6 cellular contexts compared by ENCODE assay signal in genomic region chr11:104934073-104934472, GRCh38. TPM values are rescaled to one million over a fixed set of nuclear protein-coding genes. Genes with fewer than 3 reads are reported as not detected.
"Had no signal": no experiment of that assay in that cellular context is flagged by ENCODE, and none has a peak within 500 bp of the region (broad histone marks: within the 10 kb centered on the region; RNA-seq: fewer than 3 reads in every experiment).

No MANE protein-coding gene starts in this region.

RNA-seq across cellular contexts. Expression of gene CASP4, which starts 34.3 kb away (rescaled TPM):
- total RNA-seq: progenitor cell of endocrine pancreas had no signal

RNA-seq across cellular contexts. Expression of gene CASP12, which starts 35.8 kb away (rescaled TPM):
- total RNA-seq: bronchial epithelial cell; left lobe of liver; progenitor cell of endocrine pancreas; renal cortical epithelial cell; right lobe of liver; T-helper 1 cell treated with Interleukin-12 subunit alpha and Interleukin-12 subunit beta and Interleukin-4 antibody, amounts not matched to agents 30 ng/mL and 1 ng/mL, for 36 hours had no signal
